Comparison of ENCODE assay signal across 8 cellular contexts in the genomic region with DNA sequence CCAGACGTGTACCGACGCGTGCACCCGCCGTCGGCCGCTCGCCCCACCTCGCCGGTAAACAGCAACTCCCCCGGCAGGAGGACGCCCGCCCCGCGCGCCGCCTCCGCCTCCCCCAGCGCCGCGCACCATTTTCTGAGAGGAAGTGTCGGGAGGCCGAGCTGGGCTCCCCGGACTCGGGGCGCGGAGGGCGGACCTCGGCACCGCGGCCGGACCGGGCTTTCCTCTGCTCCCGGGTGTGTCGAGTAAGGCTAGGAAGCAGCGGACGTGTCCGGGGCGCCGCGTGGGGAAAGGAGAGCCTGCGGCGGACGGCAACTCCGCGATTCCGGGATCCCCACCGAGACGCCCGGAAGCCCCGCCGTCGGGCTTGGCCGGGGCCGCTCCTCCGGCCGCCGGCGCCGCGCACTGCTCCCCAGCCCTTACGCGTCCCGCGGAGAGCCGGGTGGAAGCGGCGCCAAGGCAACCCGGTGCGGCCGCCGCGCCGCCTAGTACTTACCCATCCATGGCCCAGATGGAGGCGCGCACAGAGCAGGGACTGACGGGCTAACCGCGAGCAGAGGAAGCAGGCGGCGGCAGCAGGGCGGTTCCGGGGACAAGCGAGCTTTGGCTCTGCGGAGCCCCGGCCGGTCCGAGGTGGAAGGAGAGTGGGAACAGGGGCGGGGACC. TPM values are rescaled to one million over a fixed set of nuclear protein-coding genes. Genes with fewer than 3 reads are reported as not detected.
DNase-seq lines count a peak whose midpoint lies in the region; ATAC-seq and TF ChIP-seq lines count a peak whose summit lies in the region.

A gene with protein sequence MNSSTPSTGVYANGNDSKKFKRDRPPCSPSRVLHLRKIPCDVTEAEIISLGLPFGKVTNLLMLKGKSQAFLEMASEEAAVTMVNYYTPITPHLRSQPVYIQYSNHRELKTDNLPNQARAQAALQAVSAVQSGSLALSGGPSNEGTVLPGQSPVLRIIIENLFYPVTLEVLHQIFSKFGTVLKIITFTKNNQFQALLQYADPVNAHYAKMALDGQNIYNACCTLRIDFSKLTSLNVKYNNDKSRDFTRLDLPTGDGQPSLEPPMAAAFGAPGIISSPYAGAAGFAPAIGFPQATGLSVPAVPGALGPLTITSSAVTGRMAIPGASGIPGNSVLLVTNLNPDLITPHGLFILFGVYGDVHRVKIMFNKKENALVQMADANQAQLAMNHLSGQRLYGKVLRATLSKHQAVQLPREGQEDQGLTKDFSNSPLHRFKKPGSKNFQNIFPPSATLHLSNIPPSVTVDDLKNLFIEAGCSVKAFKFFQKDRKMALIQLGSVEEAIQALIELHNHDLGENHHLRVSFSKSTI (minus strand): TSS at position 643 of the 662 bp plus-strand sequence. CDS start 35,754 bp downstream, outside the sequence.

- H3K4me3 ChIP-seq in upper lobe of left lung, result peak within 1 kb of the TSS; percentile 86 to 97 (median 91)

- DNase-seq in Daoy (ENCODE audit: low read depth), result peak; percentile 89
- peak; percentile 86 for DNase-seq in KBM-7
- peak; percentile 39 for DNase-seq in activated naive CD8-positive, alpha-beta T cell treated with anti-CD3 and anti-CD28 coated beads, Interleukin-2, amount 50 U/mL, for 16 hours (ENCODE audit: low read depth, low spot score)
- DNase-seq in Right ventricle myocardium superior, result peak; percentile 89
- peak; percentile 23 to 94 (median 49) for DNase-seq in posterior cingulate gyrus
- DNase-seq in upper lobe of left lung, result peak; percentile 88 to 97

- peak; percentile 40 to 93 (median 78) for TF ChIP-seq POLR2A in upper lobe of left lung (IDR thresholded peaks at IDR 0.05)

- TF ChIP-seq CTCF in upper lobe of left lung (IDR thresholded peaks at IDR 0.05), result peak in 2 of 6 experiments; percentile 3 to 46

- H3K36me3 ChIP-seq in upper lobe of left lung, result no peaks in the 10 kb centered on the region

- H3K27ac ChIP-seq in upper lobe of left lung, result peak within 1 kb of the TSS; percentile 98 to 100 (median 99)

- TF ChIP-seq EP300 in upper lobe of left lung (IDR thresholded peaks at IDR 0.05), result no peak

- peaks cover 25 to 33% (median 27%) of the 10 kb centered on the region in 4 donors for H3K4me1 ChIP-seq in upper lobe of left lung

- H3K27me3 ChIP-seq in upper lobe of left lung, result no peaks in the 10 kb centered on the region

- ATAC-seq in GM21619 (IDR thresholded peaks at IDR 0.05; ENCODE audit: unreplicated experiment) (peak; percentile 51), SK-N-SH treated with all-trans-retinoic acid at 6 μM for 48 hours (peak; percentile 83), Right ventricle myocardium superior (ENCODE audit: poor library complexity) (peak; percentile 83), upper lobe of left lung (ENCODE audit: low FRiP score in 2 of 2) (peak; percentile 85 to 88)

- H3K9me3 ChIP-seq in upper lobe of left lung, result no peaks in the 10 kb centered on the region

- intact Hi-C loops in Right ventricle myocardium superior (cut with DNase I) (no loop called here), posterior cingulate gyrus (cut with DNase I) (loop anchor here (2.0 to 10.0 kb wide), 3 partner anchors 46 to 436 kb away; a partner anchor contains a TSS)

- WGBS in upper lobe of left lung, 2 donors, result 1% methylated on average over 20 of the region's 90 CpGs; no CpG with 5 or more reads in 1 of the 2 donors

- in situ Hi-C loops in KBM-7 (cut with MboI; ENCODE audit: low pct_unique_long_range_greater_than_20kb, low sequenced_read_pairs), result no loop called here

TF ChIP-seq in SK-N-SH treated with all-trans-retinoic acid at 6 μM for 48 hours, 23 proteins besides CTCF, POLR2A, EP300 and RAD21:
- TF ChIP-seq ARNTL (CRISPR knock-in tag; IDR thresholded peaks at IDR 0.05; ENCODE audit: borderline replicate concordance, low read depth) (no peak), BACH2 (CRISPR knock-in tag; IDR thresholded peaks at IDR 0.05; ENCODE audit: borderline replicate concordance) (no peak), CSDC2 (CRISPR knock-in tag; IDR thresholded peaks at IDR 0.05) (no peak), ZFP30 (CRISPR knock-in tag; IDR thresholded peaks at IDR 0.05) (no peak), ZNF565 (CRISPR knock-in tag; conservative IDR thresholded peaks at IDR 0.05; ENCODE audit: low read depth) (no peak), ISL1 (CRISPR knock-in tag; IDR thresholded peaks at IDR 0.05) (no peak), RARB (CRISPR knock-in tag; IDR thresholded peaks at IDR 0.05) (no peak), ZC3H10 (CRISPR knock-in tag; IDR thresholded peaks at IDR 0.05) (no peak), ZNF8 (CRISPR knock-in tag; IDR thresholded peaks at IDR 0.05) (no peak), SNAI2 (CRISPR knock-in tag; IDR thresholded peaks at IDR 0.05) (no peak), ZFP3 (CRISPR knock-in tag; IDR thresholded peaks at IDR 0.05) (no peak), ESRRG (CRISPR knock-in tag; IDR thresholded peaks at IDR 0.05) (no peak)
- TF ChIP-seq, protein P1, sequence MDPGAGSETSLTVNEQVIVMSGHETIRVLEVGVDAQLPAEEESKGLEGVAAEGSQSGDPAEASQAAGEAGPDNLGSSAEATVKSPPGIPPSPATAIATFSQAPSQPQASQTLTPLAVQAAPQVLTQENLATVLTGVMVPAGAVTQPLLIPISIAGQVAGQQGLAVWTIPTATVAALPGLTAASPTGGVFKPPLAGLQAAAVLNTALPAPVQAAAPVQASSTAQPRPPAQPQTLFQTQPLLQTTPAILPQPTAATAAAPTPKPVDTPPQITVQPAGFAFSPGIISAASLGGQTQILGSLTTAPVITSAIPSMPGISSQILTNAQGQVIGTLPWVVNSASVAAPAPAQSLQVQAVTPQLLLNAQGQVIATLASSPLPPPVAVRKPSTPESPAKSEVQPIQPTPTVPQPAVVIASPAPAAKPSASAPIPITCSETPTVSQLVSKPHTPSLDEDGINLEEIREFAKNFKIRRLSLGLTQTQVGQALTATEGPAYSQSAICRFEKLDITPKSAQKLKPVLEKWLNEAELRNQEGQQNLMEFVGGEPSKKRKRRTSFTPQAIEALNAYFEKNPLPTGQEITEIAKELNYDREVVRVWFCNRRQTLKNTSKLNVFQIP (CRISPR knock-in tag; IDR thresholded peaks at IDR 0.05; ENCODE audit: borderline replicate concordance, low read depth), result no peak
- TF ChIP-seq, protein P2, sequence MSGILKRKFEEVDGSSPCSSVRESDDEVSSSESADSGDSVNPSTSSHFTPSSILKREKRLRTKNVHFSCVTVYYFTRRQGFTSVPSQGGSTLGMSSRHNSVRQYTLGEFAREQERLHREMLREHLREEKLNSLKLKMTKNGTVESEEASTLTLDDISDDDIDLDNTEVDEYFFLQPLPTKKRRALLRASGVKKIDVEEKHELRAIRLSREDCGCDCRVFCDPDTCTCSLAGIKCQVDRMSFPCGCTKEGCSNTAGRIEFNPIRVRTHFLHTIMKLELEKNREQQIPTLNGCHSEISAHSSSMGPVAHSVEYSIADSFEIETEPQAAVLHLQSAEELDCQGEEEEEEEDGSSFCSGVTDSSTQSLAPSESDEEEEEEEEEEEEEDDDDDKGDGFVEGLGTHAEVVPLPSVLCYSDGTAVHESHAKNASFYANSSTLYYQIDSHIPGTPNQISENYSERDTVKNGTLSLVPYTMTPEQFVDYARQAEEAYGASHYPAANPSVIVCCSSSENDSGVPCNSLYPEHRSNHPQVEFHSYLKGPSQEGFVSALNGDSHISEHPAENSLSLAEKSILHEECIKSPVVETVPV (CRISPR knock-in tag; IDR thresholded peaks at IDR 0.05), result no peak
- TF ChIP-seq, protein P3, sequence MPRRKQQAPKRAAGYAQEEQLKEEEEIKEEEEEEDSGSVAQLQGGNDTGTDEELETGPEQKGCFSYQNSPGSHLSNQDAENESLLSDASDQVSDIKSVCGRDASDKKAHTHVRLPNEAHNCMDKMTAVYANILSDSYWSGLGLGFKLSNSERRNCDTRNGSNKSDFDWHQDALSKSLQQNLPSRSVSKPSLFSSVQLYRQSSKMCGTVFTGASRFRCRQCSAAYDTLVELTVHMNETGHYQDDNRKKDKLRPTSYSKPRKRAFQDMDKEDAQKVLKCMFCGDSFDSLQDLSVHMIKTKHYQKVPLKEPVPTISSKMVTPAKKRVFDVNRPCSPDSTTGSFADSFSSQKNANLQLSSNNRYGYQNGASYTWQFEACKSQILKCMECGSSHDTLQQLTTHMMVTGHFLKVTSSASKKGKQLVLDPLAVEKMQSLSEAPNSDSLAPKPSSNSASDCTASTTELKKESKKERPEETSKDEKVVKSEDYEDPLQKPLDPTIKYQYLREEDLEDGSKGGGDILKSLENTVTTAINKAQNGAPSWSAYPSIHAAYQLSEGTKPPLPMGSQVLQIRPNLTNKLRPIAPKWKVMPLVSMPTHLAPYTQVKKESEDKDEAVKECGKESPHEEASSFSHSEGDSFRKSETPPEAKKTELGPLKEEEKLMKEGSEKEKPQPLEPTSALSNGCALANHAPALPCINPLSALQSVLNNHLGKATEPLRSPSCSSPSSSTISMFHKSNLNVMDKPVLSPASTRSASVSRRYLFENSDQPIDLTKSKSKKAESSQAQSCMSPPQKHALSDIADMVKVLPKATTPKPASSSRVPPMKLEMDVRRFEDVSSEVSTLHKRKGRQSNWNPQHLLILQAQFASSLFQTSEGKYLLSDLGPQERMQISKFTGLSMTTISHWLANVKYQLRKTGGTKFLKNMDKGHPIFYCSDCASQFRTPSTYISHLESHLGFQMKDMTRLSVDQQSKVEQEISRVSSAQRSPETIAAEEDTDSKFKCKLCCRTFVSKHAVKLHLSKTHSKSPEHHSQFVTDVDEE (CRISPR knock-in tag; IDR thresholded peaks at IDR 0.05), result no peak

RNA-seq across cellular contexts. Expression of the gene that starts here (rescaled TPM):
- 55.7 and 68.8 TPM in 2 replicates for total RNA-seq in Daoy (2014; rRNA removed; shearing (Covaris generic))
- total RNA-seq in Right ventricle myocardium superior (13.7 TPM), upper lobe of left lung (10 to 100 TPM; 34.6 to 88.5 (median 74.4) TPM)

Comparison
In these comparisons a context has a peak if more than half of its experiments do, and no peak if none do; other contexts are left out.
1. Peak in every context shown above with its lines: DNase-seq, ATAC-seq, H3K4me3 ChIP-seq and H3K27ac ChIP-seq.
2. DNase-seq: peak in every context shown above with its lines; median percentile 92 in upper lobe of left lung; 89 in Daoy; 89 in Right ventricle myocardium superior; 86 in KBM-7; 49 in posterior cingulate gyrus; 39 in activated naive CD8-positive, alpha-beta T cell treated with anti-CD3 and anti-CD28 coated beads, Interleukin-2, amount 50 U/mL, for 16 hours.